In the genomic region with DNA sequence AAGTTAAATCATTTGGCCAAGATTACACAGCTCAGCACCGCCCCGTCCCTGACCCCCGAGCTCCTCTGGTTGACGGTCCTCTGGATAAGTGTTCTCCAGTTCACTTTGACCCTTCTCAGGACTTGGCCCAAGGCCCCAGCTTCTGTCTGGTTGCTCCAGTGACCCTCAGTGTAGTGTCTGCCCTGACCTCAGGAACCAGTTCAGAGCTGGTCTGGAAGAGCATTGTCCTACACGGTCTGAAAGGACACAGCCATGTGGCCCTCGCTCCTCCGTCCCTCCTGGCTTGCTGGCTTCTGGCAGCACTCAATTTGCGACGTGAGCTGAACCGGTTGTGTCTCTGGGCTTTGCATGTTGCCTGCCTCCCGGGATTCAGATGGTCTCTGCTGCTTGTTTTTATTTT, we compare ENCODE assay signal across 19 cellular contexts.
A peak's percentile ranks its signal among the peaks of the same experiment; 100 is the strongest.
DNase-seq lines count a peak whose midpoint lies in the region; ATAC-seq and TF ChIP-seq lines count a peak whose summit lies in the region.
"Had no signal": no experiment of that assay in that cellular context is flagged by ENCODE, and none has a peak within 500 bp of the region (broad histone marks: within the 10 kb centered on the region; RNA-seq: fewer than 3 reads in every experiment).

No MANE protein-coding gene starts in this region.

- ATAC-seq in Right ventricle myocardium inferior = peak; percentile 47
- peak; percentile 47 for ATAC-seq in left ventricle myocardium superior
- ATAC-seq in stimulated activated naive B cell treated with anti-CD40 and anti-IgM and Interleukin-4, amounts not matched to agents 10 μg/mL and 1 μg/mL and 100 μg/mL, for 72 hours (replicated peaks) = no peak
- ATAC-seq in activated CD4-positive, CD25-positive, alpha-beta regulatory T cell treated with anti-CD3 and anti-CD28 coated beads, Interleukin-2, amount 50 U/mL, for 24 hours = no peak

- H3K18ac ChIP-seq in neuronal stem cell (ENCODE audit: low read length) = peak overlapping the region; percentile 82

- no peak overlapping the region for H3K27ac Mint-ChIP-seq in stimulated activated naive B cell treated with anti-CD40 and anti-IgM and Interleukin-4, amounts not matched to agents 10 μg/mL and 1 μg/mL and 100 μg/mL, for 72 hours

- no peak overlapping the region for H3K4me3 Mint-ChIP-seq in stimulated activated naive B cell treated with anti-CD40 and anti-IgM and Interleukin-4, amounts not matched to agents 10 μg/mL and 1 μg/mL and 100 μg/mL, for 72 hours

- H3K4me1 ChIP-seq in neuronal stem cell (ENCODE audit: control insufficient read depth in 2 of 2, insufficient read depth in 1 of 2, low read depth in 1 of 2, low read length in 2 of 2) = peaks cover 6 to 7% of the 10 kb centered on the region in 2 donors

- H3K23ac ChIP-seq in neuronal stem cell (ENCODE audit: low read depth, low read length, poor library complexity) = no peak overlapping the region

- H3K9me3 ChIP-seq in neuronal stem cell (replicated peaks in 1 of 2; ENCODE audit: control insufficient read depth in 2 of 2, insufficient read depth in 1 of 2, low read depth in 1 of 2, low read length in 2 of 2) = no peaks in the 10 kb centered on the region

- DNase-seq in Right ventricle myocardium inferior (ENCODE audit: missing footprints) = peak; percentile 76
- no peak for DNase-seq in cardiac septum (ENCODE audit: low spot score)
- peak; percentile 63 for DNase-seq in left ventricle myocardium superior
- DNase-seq in neuronal stem cell (ENCODE audit: low spot score) = no peak
- no peak for DNase-seq in stimulated activated naive B cell treated with anti-CD40 and anti-IgM and Interleukin-4, amounts not matched to agents 10 μg/mL and 1 μg/mL and 100 μg/mL, for 72 hours
- DNase-seq in GM10248 (ENCODE audit: extremely low spot score) = no peak
- no peak for DNase-seq in activated CD4-positive, alpha-beta T cell treated with anti-CD3 and anti-CD28 coated beads for 1 hour
- DNase-seq: activated CD4-positive, alpha-beta T cell treated with anti-CD3 and anti-CD28 coated beads for 48 hours; activated gamma-delta T cell; amniotic stem cell; DMS153; NCI-H1105 treated with DMSO at 0.1 percent for 48 hours; NCI-H774; PC-9; stimulated activated CD4-positive, alpha-beta T cell treated with anti-CD3 and anti-CD28 coated beads, Interleukin-4, amount 100 ng/mL, for 4 hours; T-helper 9 cell had no signal

- H3K27me3 ChIP-seq in neuronal stem cell (ENCODE audit: control insufficient read depth in 3 of 3, insufficient read depth in 3 of 3, low read depth in 1 of 3, low read length in 3 of 3) = no peaks in the 10 kb centered on the region

- peak overlapping the region; percentile 20 for H2BK15ac ChIP-seq in neuronal stem cell (ENCODE audit: low read length)

- no peaks in the 10 kb centered on the region for H3K9me3 Mint-ChIP-seq in stimulated activated naive B cell treated with anti-CD40 and anti-IgM and Interleukin-4, amounts not matched to agents 10 μg/mL and 1 μg/mL and 100 μg/mL, for 72 hours

- H3K79me1 ChIP-seq in neuronal stem cell (ENCODE audit: low read depth, low read length) = no peaks in the 10 kb centered on the region

- peaks cover 27 to 38% of the 10 kb centered on the region in 2 donors for H3K4me1 Mint-ChIP-seq in stimulated activated naive B cell treated with anti-CD40 and anti-IgM and Interleukin-4, amounts not matched to agents 10 μg/mL and 1 μg/mL and 100 μg/mL, for 72 hours

- no peak for TF ChIP-seq CTCF in GM10248 (IDR thresholded peaks at IDR 0.05; ENCODE audit: control extremely low read depth, extremely low read depth, low read depth, missing control alignments)

- H3K27me3 Mint-ChIP-seq in stimulated activated naive B cell treated with anti-CD40 and anti-IgM and Interleukin-4, amounts not matched to agents 10 μg/mL and 1 μg/mL and 100 μg/mL, for 72 hours = no peaks in the 10 kb centered on the region

- H3K36me3 Mint-ChIP-seq in stimulated activated naive B cell treated with anti-CD40 and anti-IgM and Interleukin-4, amounts not matched to agents 10 μg/mL and 1 μg/mL and 100 μg/mL, for 72 hours = peaks cover 0 to 1% of the 10 kb centered on the region in 2 donors

- CTCF ChIA-PET in GM10248 (lab: Yijun Ruan, JAX) = interaction anchor here (0.9 to 56.4 kb wide), 7 partner anchors 10 to 166 kb away, joined by 3 to 1145 read pairs (median 5); no protein-coding TSS in a partner anchor

- no peak overlapping the region for H3K14ac ChIP-seq in neuronal stem cell (ENCODE audit: low read length)

- H3K36me3 ChIP-seq in neuronal stem cell (replicated peaks in 1 of 2; ENCODE audit: control insufficient read depth in 2 of 2, insufficient read depth in 2 of 2, low read length in 2 of 2) = no peaks in the 10 kb centered on the region

- peak overlapping the region; percentile 76 for H2AFZ ChIP-seq in neuronal stem cell (ENCODE audit: low read length)
- H2AFZ ChIP-seq: PC-9 had no signal

- H2BK12ac ChIP-seq in neuronal stem cell (ENCODE audit: low read length) = no peak overlapping the region

- no peak overlapping the region for H3K4ac ChIP-seq in neuronal stem cell (ENCODE audit: low read length)

- H4K91ac ChIP-seq in neuronal stem cell (ENCODE audit: low read depth, low read length, poor library complexity) = no peak overlapping the region

- POLR2A ChIA-PET in GM10248 (lab: Yijun Ruan, JAX) = interaction anchor here (1.4 kb wide), 1 partner anchor 70 kb away, joined by 6 read pairs; no protein-coding TSS in a partner anchor

- intact Hi-C loops in Right ventricle myocardium inferior (cut with DNase I) (loop anchor here (5.0 kb wide), 1 partner anchor 35 kb away; no protein-coding TSS in a partner anchor), cardiac septum (cut with DNase I) (no loop called here), left ventricle myocardium superior (cut with micrococcal nuclease) (no loop called here)

- H3K4me2 ChIP-seq in neuronal stem cell (ENCODE audit: insufficient read depth, low read length, poor library complexity, severe bottlenecking) = no peak overlapping the region
- H3K4me2 ChIP-seq: PC-9 had no signal

- H3K4me3 ChIP-seq in neuronal stem cell (ENCODE audit: low read length in 2 of 2) = no peak overlapping the region
- H3K4me3 ChIP-seq: PC-9, SK-N-MC had no signal

- no peak overlapping the region for H3K9ac ChIP-seq in neuronal stem cell (ENCODE audit: low read depth, low read length, poor library complexity)

- H2BK120ac ChIP-seq in neuronal stem cell (ENCODE audit: low read depth, low read length) = no peak overlapping the region

- H2BK5ac ChIP-seq in neuronal stem cell (ENCODE audit: low read length) = no peak overlapping the region

- whole genome bisulfite sequencing in neuronal stem cell (ENCODE audit: extremely low coverage in 2 of 2, insufficient read length in 2 of 2, insufficient replicate concordance in 1 of 2), 2 donors = no CpG with 5 or more reads among the region's 11 CpGs

- no peak overlapping the region for H4K8ac ChIP-seq in neuronal stem cell (ENCODE audit: low read depth, low read length)

- H3K27ac ChIP-seq in neuronal stem cell (replicated peaks; ENCODE audit: low read length) = no peak overlapping the region
- H3K27ac ChIP-seq: C4-2B, PC-9, SK-N-MC had no signal

- H2AK5ac ChIP-seq in neuronal stem cell (ENCODE audit: low read depth, low read length) = no peak overlapping the region

Comparison
In these comparisons a context has a peak if more than half of its experiments do, and no peak if none do; other contexts are left out.
1. DNase-seq: peak in Right ventricle myocardium inferior (single experiment) and left ventricle myocardium superior (single experiment); none in cardiac septum (single experiment), neuronal stem cell (single experiment), stimulated activated naive B cell treated with anti-CD40 and anti-IgM and Interleukin-4, amounts not matched to agents 10 μg/mL and 1 μg/mL and 100 μg/mL, for 72 hours (single experiment), GM10248 (single experiment) and activated CD4-positive, alpha-beta T cell treated with anti-CD3 and anti-CD28 coated beads for 1 hour (single experiment).
2. ATAC-seq: peak in Right ventricle myocardium inferior (single experiment) and left ventricle myocardium superior (single experiment); none in stimulated activated naive B cell treated with anti-CD40 and anti-IgM and Interleukin-4, amounts not matched to agents 10 μg/mL and 1 μg/mL and 100 μg/mL, for 72 hours (0 of 2) and activated CD4-positive, CD25-positive, alpha-beta regulatory T cell treated with anti-CD3 and anti-CD28 coated beads, Interleukin-2, amount 50 U/mL, for 24 hours (0 of 2).